14 cellular contexts compared by ENCODE assay signal in the genomic region with DNA sequence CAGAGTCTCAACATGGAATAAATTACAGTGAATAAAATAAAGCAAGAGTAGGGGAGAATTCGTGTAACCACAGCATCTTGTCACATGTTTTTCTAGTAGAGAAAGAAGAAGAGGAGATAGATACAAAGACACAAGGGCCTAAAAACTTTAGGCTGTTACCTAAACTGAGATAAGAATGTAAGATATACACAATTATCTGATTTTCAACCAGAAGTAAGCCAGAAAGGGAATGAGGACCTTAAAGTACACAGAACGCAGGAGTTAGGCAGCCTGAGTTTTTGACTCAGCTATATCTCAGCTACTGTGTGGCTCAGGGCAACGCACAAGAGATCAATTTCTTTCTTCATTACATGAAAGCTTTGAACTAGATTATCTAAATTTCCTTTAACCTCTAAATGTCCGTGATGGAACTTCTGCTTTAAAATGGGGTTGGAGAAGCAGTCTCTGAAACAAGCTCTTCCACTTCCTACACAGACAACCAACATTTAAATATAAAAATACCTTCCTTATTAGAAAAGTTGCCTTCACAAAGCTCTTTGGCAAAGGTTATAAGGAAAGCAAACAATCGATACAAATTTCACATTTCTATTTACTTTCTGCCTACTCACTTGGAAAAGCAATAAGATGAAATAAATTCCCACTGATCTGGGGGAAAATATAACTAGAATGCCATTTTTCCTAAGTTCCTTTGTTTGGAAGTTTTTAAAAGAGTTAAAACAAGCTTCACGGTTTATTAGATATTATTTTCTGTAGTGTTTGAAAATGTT. TPM values are rescaled to one million over a fixed set of nuclear protein-coding genes. Genes with fewer than 3 reads are reported as not detected.
"Had no signal": no experiment of that assay in that cellular context is flagged by ENCODE, and none has a peak within 500 bp of the region (broad histone marks: within the 10 kb centered on the region; RNA-seq: fewer than 3 reads in every experiment).

No MANE protein-coding gene starts in this region.

- ATAC-seq: gastrocnemius medialis, heart right ventricle, left ventricle myocardium superior, WTC11 had no signal

- H3K27ac ChIP-seq: gastrocnemius medialis, heart right ventricle, parathyroid adenoma, stomach had no signal

- H3K9me3 ChIP-seq: gastrocnemius medialis, heart right ventricle, stomach had no signal

- H3K9me3 Mint-ChIP-seq: activated CD4-positive, alpha-beta T cell treated with anti-CD3 and anti-CD28 coated beads, Interleukin-2, amount 10 ng/mL, durations not matched to agents 24 days and 14 days; WTC11 had no signal

- H3K4me1 ChIP-seq: gastrocnemius medialis, parathyroid adenoma had no signal

- H2AFZ ChIP-seq: parathyroid adenoma had no signal

- H3K9ac ChIP-seq: parathyroid adenoma had no signal

- H3K79me2 ChIP-seq: parathyroid adenoma had no signal

- H3K27me3 ChIP-seq: gastrocnemius medialis, heart right ventricle, stomach had no signal

- H3K4me3 ChIP-seq: gastrocnemius medialis, heart right ventricle, stomach had no signal

- H3K4me1 Mint-ChIP-seq: activated CD4-positive, alpha-beta T cell treated with anti-CD3 and anti-CD28 coated beads, Interleukin-2, amount 10 ng/mL, durations not matched to agents 24 days and 14 days had no signal

- H3K36me3 ChIP-seq: gastrocnemius medialis, heart right ventricle, stomach had no signal

- H3K4me3 Mint-ChIP-seq: activated CD4-positive, alpha-beta T cell treated with anti-CD3 and anti-CD28 coated beads, Interleukin-2, amount 10 ng/mL, durations not matched to agents 24 days and 14 days; WTC11 had no signal

- H3K36me3 Mint-ChIP-seq: WTC11 had no signal

- H3K27ac Mint-ChIP-seq: activated CD4-positive, alpha-beta T cell treated with anti-CD3 and anti-CD28 coated beads, Interleukin-2, amount 10 ng/mL, durations not matched to agents 24 days and 14 days; WTC11 had no signal

- DNase-seq: activated CD4-positive, alpha-beta T cell treated with anti-CD3 and anti-CD28 coated beads, Interleukin-2, amount 10 ng/mL, durations not matched to agents 24 days and 14 days; activated CD8-positive, alpha-beta memory T cell treated with anti-CD3 and anti-CD28 coated beads for 24 hours; activated naive CD4-positive, alpha-beta T cell treated with Interleukin-2 at 50 U/mL for 16 hours; gastrocnemius medialis; heart right ventricle; left ventricle myocardium superior; midbrain; retina; stomach had no signal

RNA-seq across cellular contexts. Expression of a gene that starts 5.2 kb away (rescaled TPM):
- total RNA-seq: activated CD4-positive, alpha-beta T cell treated with anti-CD3 and anti-CD28 coated beads, Interleukin-2, amount 10 ng/mL, durations not matched to agents 24 days and 14 days; astrocyte; endothelial cell of umbilical vein; gastrocnemius medialis; left ventricle myocardium superior; WTC11 had no signal
- polyA plus RNA-seq: endothelial cell of umbilical vein, keratinocyte had no signal

RNA-seq across cellular contexts. Expression of a gene that starts 55.1 kb away (rescaled TPM):
- total RNA-seq: astrocyte, endothelial cell of umbilical vein had no signal
- polyA plus RNA-seq: endothelial cell of umbilical vein had no signal
